In the genomic region with DNA sequence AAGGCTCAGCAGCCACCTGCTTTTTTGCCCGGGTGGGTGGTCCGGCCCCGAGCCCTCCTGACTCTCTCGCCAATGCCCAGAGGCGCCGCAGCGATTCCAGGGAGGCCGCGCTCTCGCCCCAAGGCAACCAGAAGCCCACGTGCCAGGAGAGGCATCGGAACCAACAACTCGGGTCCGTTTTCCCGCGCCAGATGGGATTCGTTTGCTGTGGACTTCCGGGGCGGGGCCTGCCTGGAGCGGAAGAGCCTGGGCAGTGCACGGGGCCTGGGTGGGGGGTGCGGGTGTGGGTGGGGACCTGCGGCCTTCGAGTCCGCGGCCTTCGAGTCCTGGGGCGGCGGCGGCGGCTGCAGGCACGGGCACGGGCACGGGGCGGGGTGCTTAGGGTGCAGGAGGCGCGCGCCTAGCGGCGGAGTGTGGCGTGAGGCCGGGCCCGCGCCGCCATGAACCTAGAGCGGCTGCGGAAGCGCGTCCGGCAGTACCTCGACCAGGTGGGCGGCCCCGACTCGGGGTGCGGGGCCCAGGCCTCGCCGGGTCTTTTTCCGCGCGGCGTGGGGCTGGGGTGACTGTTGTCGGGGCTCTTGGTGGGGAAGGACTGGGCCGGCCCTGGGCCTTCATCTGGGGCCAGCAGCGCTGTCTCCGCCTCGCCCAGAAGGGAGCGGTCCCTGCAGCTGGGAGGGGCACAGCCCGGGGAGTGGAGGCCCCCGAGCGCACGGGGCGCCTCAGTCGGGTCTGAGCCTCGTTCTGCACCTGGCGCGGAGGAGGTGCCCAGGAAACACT, we compare ENCODE assay signal across 1 cellular context.
A peak's percentile ranks its signal among the peaks of the same experiment; 100 is the strongest.
TF ChIP-seq lines count a peak whose summit lies in the region.

A gene with protein sequence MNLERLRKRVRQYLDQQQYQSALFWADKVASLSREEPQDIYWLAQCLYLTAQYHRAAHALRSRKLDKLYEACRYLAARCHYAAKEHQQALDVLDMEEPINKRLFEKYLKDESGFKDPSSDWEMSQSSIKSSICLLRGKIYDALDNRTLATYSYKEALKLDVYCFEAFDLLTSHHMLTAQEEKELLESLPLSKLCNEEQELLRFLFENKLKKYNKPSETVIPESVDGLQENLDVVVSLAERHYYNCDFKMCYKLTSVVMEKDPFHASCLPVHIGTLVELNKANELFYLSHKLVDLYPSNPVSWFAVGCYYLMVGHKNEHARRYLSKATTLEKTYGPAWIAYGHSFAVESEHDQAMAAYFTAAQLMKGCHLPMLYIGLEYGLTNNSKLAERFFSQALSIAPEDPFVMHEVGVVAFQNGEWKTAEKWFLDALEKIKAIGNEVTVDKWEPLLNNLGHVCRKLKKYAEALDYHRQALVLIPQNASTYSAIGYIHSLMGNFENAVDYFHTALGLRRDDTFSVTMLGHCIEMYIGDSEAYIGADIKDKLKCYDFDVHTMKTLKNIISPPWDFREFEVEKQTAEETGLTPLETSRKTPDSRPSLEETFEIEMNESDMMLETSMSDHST (plus strand): TSS at position 253 of the 777 bp plus-strand sequence. CDS start 188 bp downstream, at position 441.

TF ChIP-seq in HepG2, 621 proteins besides CTCF, POLR2A, EP300 and RAD21 (continued from another document and continues in another):
- peak; percentile 91 for TF ChIP-seq MIER3 (CRISPR knock-in tag; IDR thresholded peaks at IDR 0.05; ENCODE audit: borderline replicate concordance)
- no peak for TF ChIP-seq HHEX (CRISPR knock-in tag; IDR thresholded peaks at IDR 0.05)
- peak; percentile 82 for TF ChIP-seq SATB2 (CRISPR knock-in tag; IDR thresholded peaks at IDR 0.05)
- TF ChIP-seq REL (CRISPR knock-in tag; conservative IDR thresholded peaks at IDR 0.05) = peak; percentile 75
- no peak for TF ChIP-seq RBM22 (optimal IDR thresholded peaks at IDR 0.05; ENCODE audit: low read length)
- no peak for TF ChIP-seq SSRP1 (CRISPR knock-in tag; IDR thresholded peaks at IDR 0.05)
- peak; percentile 12; the same call in 1 of the 2 replicates for TF ChIP-seq SP5 (CRISPR knock-in tag; IDR thresholded peaks at IDR 0.05; ENCODE audit: borderline replicate concordance, low read depth)
- TF ChIP-seq NFKB2 (CRISPR knock-in tag; IDR thresholded peaks at IDR 0.05; ENCODE audit: borderline replicate concordance) = peak; percentile 95
- no peak; the same call in 1 of the 2 replicates for TF ChIP-seq ZNF3 (CRISPR knock-in tag; IDR thresholded peaks at IDR 0.05)
- TF ChIP-seq MZF1 (CRISPR knock-in tag; IDR thresholded peaks at IDR 0.05; ENCODE audit: borderline replicate concordance) = no peak
- no peak for TF ChIP-seq ZNF550 (CRISPR knock-in tag; IDR thresholded peaks at IDR 0.05; ENCODE audit: borderline replicate concordance)
- TF ChIP-seq NFATC3 (CRISPR knock-in tag; IDR thresholded peaks at IDR 0.05) = peak; percentile 72; the same call in 1 of the 2 replicates
- TF ChIP-seq, protein P1, sequence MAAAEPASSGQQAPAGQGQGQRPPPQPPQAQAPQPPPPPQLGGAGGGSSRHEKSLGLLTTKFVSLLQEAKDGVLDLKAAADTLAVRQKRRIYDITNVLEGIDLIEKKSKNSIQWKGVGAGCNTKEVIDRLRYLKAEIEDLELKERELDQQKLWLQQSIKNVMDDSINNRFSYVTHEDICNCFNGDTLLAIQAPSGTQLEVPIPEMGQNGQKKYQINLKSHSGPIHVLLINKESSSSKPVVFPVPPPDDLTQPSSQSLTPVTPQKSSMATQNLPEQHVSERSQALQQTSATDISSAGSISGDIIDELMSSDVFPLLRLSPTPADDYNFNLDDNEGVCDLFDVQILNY (CRISPR knock-in tag; conservative IDR thresholded peaks at IDR 0.05) = peak; percentile 68; the same call in 1 of the 2 replicates
- TF ChIP-seq, protein P2, sequence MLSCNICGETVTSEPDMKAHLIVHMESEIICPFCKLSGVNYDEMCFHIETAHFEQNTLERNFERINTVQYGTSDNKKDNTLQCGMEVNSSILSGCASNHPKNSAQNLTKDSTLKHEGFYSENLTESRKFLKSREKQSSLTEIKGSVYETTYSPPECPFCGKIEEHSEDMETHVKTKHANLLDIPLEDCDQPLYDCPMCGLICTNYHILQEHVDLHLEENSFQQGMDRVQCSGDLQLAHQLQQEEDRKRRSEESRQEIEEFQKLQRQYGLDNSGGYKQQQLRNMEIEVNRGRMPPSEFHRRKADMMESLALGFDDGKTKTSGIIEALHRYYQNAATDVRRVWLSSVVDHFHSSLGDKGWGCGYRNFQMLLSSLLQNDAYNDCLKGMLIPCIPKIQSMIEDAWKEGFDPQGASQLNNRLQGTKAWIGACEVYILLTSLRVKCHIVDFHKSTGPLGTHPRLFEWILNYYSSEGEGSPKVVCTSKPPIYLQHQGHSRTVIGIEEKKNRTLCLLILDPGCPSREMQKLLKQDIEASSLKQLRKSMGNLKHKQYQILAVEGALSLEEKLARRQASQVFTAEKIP (CRISPR knock-in tag; IDR thresholded peaks at IDR 0.05; ENCODE audit: borderline replicate concordance) = no peak
- peak; percentile 90; the same call in 1 of the 2 replicates for TF ChIP-seq ZMAT3 (CRISPR knock-in tag; conservative IDR thresholded peaks at IDR 0.05)
- TF ChIP-seq NKX3-1 (CRISPR knock-in tag; IDR thresholded peaks at IDR 0.05) = peak; percentile 91
- peak; percentile 88 for TF ChIP-seq REXO4 (CRISPR knock-in tag; IDR thresholded peaks at IDR 0.05; ENCODE audit: borderline replicate concordance)
- TF ChIP-seq, protein P3, sequence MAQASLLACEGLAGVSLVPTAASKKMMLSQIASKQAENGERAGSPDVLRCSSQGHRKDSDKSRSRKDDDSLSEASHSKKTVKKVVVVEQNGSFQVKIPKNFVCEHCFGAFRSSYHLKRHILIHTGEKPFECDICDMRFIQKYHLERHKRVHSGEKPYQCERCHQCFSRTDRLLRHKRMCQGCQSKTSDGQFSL (CRISPR knock-in tag; IDR thresholded peaks at IDR 0.05) = peak; percentile 97
- TF ChIP-seq, protein P4, sequence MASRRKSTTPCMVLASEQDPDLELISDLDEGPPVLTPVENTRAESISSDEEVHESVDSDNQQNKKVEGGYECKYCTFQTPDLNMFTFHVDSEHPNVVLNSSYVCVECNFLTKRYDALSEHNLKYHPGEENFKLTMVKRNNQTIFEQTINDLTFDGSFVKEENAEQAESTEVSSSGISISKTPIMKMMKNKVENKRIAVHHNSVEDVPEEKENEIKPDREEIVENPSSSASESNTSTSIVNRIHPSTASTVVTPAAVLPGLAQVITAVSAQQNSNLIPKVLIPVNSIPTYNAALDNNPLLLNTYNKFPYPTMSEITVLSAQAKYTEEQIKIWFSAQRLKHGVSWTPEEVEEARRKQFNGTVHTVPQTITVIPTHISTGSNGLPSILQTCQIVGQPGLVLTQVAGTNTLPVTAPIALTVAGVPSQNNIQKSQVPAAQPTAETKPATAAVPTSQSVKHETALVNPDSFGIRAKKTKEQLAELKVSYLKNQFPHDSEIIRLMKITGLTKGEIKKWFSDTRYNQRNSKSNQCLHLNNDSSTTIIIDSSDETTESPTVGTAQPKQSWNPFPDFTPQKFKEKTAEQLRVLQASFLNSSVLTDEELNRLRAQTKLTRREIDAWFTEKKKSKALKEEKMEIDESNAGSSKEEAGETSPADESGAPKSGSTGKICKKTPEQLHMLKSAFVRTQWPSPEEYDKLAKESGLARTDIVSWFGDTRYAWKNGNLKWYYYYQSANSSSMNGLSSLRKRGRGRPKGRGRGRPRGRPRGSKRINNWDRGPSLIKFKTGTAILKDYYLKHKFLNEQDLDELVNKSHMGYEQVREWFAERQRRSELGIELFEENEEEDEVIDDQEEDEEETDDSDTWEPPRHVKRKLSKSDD (CRISPR knock-in tag; IDR thresholded peaks at IDR 0.05; ENCODE audit: low read depth) = peak; percentile 78; the same call in 1 of the 2 replicates
- TF ChIP-seq, protein P5, sequence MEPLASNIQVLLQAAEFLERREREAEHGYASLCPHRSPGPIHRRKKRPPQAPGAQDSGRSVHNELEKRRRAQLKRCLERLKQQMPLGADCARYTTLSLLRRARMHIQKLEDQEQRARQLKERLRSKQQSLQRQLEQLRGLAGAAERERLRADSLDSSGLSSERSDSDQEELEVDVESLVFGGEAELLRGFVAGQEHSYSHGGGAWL (CRISPR knock-in tag; IDR thresholded peaks at IDR 0.05) = peak; percentile 71
- TF ChIP-seq ATF1 (CRISPR knock-in tag; IDR thresholded peaks at IDR 0.05) = no peak
- TF ChIP-seq NCOA1 (CRISPR knock-in tag; IDR thresholded peaks at IDR 0.05) = no peak
- peak; percentile 73 for TF ChIP-seq SP2 (CRISPR knock-in tag; IDR thresholded peaks at IDR 0.05)
- TF ChIP-seq ZNF776 (CRISPR knock-in tag; IDR thresholded peaks at IDR 0.05) = peak; percentile 91
- TF ChIP-seq, protein P6, sequence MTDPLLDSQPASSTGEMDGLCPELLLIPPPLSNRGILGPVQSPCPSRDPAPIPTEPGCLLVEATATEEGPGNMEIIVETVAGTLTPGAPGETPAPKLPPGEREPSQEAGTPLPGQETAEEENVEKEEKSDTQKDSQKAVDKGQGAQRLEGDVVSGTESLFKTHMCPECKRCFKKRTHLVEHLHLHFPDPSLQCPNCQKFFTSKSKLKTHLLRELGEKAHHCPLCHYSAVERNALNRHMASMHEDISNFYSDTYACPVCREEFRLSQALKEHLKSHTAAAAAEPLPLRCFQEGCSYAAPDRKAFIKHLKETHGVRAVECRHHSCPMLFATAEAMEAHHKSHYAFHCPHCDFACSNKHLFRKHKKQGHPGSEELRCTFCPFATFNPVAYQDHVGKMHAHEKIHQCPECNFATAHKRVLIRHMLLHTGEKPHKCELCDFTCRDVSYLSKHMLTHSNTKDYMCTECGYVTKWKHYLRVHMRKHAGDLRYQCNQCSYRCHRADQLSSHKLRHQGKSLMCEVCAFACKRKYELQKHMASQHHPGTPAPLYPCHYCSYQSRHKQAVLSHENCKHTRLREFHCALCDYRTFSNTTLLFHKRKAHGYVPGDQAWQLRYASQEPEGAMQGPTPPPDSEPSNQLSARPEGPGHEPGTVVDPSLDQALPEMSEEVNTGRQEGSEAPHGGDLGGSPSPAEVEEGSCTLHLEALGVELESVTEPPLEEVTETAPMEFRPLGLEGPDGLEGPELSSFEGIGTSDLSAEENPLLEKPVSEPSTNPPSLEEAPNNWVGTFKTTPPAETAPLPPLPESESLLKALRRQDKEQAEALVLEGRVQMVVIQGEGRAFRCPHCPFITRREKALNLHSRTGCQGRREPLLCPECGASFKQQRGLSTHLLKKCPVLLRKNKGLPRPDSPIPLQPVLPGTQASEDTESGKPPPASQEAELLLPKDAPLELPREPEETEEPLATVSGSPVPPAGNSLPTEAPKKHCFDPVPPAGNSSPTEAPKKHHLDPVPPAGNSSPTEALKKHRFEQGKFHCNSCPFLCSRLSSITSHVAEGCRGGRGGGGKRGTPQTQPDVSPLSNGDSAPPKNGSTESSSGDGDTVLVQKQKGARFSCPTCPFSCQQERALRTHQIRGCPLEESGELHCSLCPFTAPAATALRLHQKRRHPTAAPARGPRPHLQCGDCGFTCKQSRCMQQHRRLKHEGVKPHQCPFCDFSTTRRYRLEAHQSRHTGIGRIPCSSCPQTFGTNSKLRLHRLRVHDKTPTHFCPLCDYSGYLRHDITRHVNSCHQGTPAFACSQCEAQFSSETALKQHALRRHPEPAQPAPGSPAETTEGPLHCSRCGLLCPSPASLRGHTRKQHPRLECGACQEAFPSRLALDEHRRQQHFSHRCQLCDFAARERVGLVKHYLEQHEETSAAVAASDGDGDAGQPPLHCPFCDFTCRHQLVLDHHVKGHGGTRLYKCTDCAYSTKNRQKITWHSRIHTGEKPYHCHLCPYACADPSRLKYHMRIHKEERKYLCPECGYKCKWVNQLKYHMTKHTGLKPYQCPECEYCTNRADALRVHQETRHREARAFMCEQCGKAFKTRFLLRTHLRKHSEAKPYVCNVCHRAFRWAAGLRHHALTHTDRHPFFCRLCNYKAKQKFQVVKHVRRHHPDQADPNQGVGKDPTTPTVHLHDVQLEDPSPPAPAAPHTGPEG (CRISPR knock-in tag; IDR thresholded peaks at IDR 0.05) = peak; percentile 70; the same call in 1 of the 2 replicates
- no peak for TF ChIP-seq U2AF2 (IDR thresholded peaks at IDR 0.05; ENCODE audit: low read depth, low read length)
- TF ChIP-seq ZMYM4 (CRISPR knock-in tag; IDR thresholded peaks at IDR 0.05) = peak; percentile 97
- TF ChIP-seq, protein P7, sequence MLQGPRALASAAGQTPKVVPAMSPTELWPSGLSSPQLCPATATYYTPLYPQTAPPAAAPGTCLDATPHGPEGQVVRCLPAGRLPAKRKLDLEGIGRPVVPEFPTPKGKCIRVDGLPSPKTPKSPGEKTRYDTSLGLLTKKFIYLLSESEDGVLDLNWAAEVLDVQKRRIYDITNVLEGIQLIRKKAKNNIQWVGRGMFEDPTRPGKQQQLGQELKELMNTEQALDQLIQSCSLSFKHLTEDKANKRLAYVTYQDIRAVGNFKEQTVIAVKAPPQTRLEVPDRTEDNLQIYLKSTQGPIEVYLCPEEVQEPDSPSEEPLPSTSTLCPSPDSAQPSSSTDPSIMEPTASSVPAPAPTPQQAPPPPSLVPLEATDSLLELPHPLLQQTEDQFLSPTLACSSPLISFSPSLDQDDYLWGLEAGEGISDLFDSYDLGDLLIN (CRISPR knock-in tag; IDR thresholded peaks at IDR 0.05; ENCODE audit: borderline replicate concordance) = no peak
- TF ChIP-seq, protein P8, sequence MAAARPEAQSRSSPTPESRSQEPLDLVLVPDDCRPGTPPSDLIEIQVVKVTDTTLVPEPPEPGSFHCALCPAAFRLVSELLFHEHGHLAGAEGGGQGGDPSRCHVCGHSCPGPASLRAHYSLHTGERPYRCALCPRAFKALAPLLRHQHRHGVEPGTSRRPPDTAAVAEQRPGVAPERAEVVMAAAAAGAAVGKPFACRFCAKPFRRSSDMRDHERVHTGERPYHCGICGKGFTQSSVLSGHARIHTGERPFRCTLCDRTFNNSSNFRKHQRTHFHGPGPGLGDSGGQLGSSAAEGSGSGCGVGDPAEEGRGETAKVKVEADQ (CRISPR knock-in tag; IDR thresholded peaks at IDR 0.05; ENCODE audit: borderline replicate concordance) = peak; percentile 37; the same call in 1 of the 2 replicates
- no peak for TF ChIP-seq ESRRA (CRISPR knock-in tag; IDR thresholded peaks at IDR 0.05; ENCODE audit: low read depth)
- peak; percentile 27 for TF ChIP-seq PTBP1 (IDR thresholded peaks at IDR 0.05; ENCODE audit: low read depth, low read length, poor library complexity, severe bottlenecking)
- TF ChIP-seq MIER2 (CRISPR knock-in tag; IDR thresholded peaks at IDR 0.05) = peak; percentile 55; the same call in 1 of the 2 replicates
- TF ChIP-seq ZC3H4 (CRISPR knock-in tag; IDR thresholded peaks at IDR 0.05; ENCODE audit: borderline replicate concordance) = no peak
- TF ChIP-seq MYC (CRISPR knock-in tag; IDR thresholded peaks at IDR 0.05; ENCODE audit: borderline replicate concordance) = peak; percentile 87
- TF ChIP-seq HCFC1 (IDR thresholded peaks at IDR 0.05; ENCODE audit: low read depth, low read length) = peak; percentile 59
- peak; percentile 78; the same call in 1 of the 2 replicates for TF ChIP-seq HOXA9 (CRISPR knock-in tag; IDR thresholded peaks at IDR 0.05; ENCODE audit: borderline replicate concordance)
- no peak for TF ChIP-seq TBL1XR1 (IDR thresholded peaks at IDR 0.05; ENCODE audit: borderline replicate concordance, low read length, partially characterized antibody)
- TF ChIP-seq ZNF501 (CRISPR knock-in tag; IDR thresholded peaks at IDR 0.05) = peak; percentile 82
- peak; percentile 44 for TF ChIP-seq MED8 (CRISPR knock-in tag; IDR thresholded peaks at IDR 0.05; ENCODE audit: insufficient replicate concordance)
- TF ChIP-seq PLRG1 (conservative IDR thresholded peaks at IDR 0.05) = no peak
- peak; percentile 79 for TF ChIP-seq BHLHE40 (IDR thresholded peaks at IDR 0.05; ENCODE audit: low read length)
- TF ChIP-seq, protein P9, sequence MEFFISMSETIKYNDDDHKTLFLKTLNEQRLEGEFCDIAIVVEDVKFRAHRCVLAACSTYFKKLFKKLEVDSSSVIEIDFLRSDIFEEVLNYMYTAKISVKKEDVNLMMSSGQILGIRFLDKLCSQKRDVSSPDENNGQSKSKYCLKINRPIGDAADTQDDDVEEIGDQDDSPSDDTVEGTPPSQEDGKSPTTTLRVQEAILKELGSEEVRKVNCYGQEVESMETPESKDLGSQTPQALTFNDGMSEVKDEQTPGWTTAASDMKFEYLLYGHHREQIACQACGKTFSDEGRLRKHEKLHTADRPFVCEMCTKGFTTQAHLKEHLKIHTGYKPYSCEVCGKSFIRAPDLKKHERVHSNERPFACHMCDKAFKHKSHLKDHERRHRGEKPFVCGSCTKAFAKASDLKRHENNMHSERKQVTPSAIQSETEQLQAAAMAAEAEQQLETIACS (CRISPR knock-in tag; IDR thresholded peaks at IDR 0.05) = peak; percentile 89
